In genomic region chr19:21767065-21767800, GRCh38 we compare ENCODE assay signal across 8 cellular contexts. TPM values are rescaled to one million over a fixed set of nuclear protein-coding genes. Genes with fewer than 3 reads are reported as not detected.
DNase-seq lines count a peak whose midpoint lies in the region; ATAC-seq and TF ChIP-seq lines count a peak whose summit lies in the region.

Gene ZNF100 (minus strand): TSS chr19:21767579. CDS start chr19:21767429, 150 bp downstream.

- H4K20me1 ChIP-seq in osteoblast (ENCODE audit: insufficient read depth, low read length), result no peaks in the 10 kb centered on the region

- peak within 1 kb of the TSS; percentile 81 for H3K4me2 ChIP-seq in osteoblast (ENCODE audit: insufficient read depth, low read length)

- peaks cover 0 to 4% of the 10 kb centered on the region in 2 donors for H3K9me3 Mint-ChIP-seq in activated naive CD4-positive, alpha-beta T cell treated with anti-CD3 and anti-CD28 coated beads, Interleukin-2, amount 50 U/mL, for 72 hours

- H3K4me3 ChIP-seq in GM08714 (ENCODE audit: low read length) (peak within 1 kb of the TSS; percentile 67), osteoblast (ENCODE audit: insufficient read depth, low read length) (peak within 1 kb of the TSS; percentile 92), thoracic aorta (peak within 1 kb of the TSS; percentile 97)

- ATAC-seq in HG02588 (IDR thresholded peaks at IDR 0.05; ENCODE audit: unreplicated experiment) (peak; percentile 96), thoracic aorta (ENCODE audit: insufficient number of reproducible peaks, low FRiP score, low read depth) (peak; percentile 85)
- peak; percentile 94 to 97 for ATAC-seq in activated naive CD4-positive, alpha-beta T cell treated with anti-CD3 and anti-CD28 coated beads, Interleukin-2, amount 50 U/mL, for 72 hours

- H3K27ac ChIP-seq in osteoblast (ENCODE audit: low read depth, low read length), result peak within 1 kb of the TSS; percentile 92
- H3K27ac ChIP-seq in thoracic aorta, result peak within 1 kb of the TSS; percentile 69 to 85

- peaks cover 19 to 44% of the 10 kb centered on the region in 2 donors for H3K36me3 Mint-ChIP-seq in activated naive CD4-positive, alpha-beta T cell treated with anti-CD3 and anti-CD28 coated beads, Interleukin-2, amount 50 U/mL, for 72 hours

- H3K4me1 ChIP-seq in osteoblast (ENCODE audit: insufficient read depth, low read length) (no peaks in the 10 kb centered on the region), thoracic aorta (ENCODE audit: control insufficient read depth in 1 of 2, low read depth in 2 of 2) (no peaks in the 10 kb centered on the region)

- intact Hi-C loops in head of caudate nucleus (cut with DNase I), result no loop called here

- TF ChIP-seq CTCF in osteoblast (IDR thresholded peaks at IDR 0.05; ENCODE audit: extremely low read depth, low read depth, low read length), result no peak
- TF ChIP-seq CTCF in thoracic aorta (IDR thresholded peaks at IDR 0.05), result no peak

- H2AFZ ChIP-seq in osteoblast (ENCODE audit: low read length), result peak within 1 kb of the TSS; percentile 100

- peaks cover 2% of the 10 kb centered on the region for H3K79me2 ChIP-seq in osteoblast (ENCODE audit: insufficient read depth, low read length)

- DNase-seq in NCI-H1092 (lab: John Stamatoyannopoulos, UW) (peak; percentile 92), SKM-1 (lab: John Stamatoyannopoulos, UW; ENCODE audit: unreplicated experiment) (peak; percentile 90), head of caudate nucleus (peak; percentile 90 to 98 (median 94)), osteoblast (ENCODE audit: insufficient read length, low spot score, missing footprints) (peak; percentile 86), thoracic aorta (ENCODE audit: low spot score) (peak; percentile 77)
- DNase-seq in activated naive CD4-positive, alpha-beta T cell treated with anti-CD3 and anti-CD28 coated beads, Interleukin-2, amount 50 U/mL, for 72 hours (ENCODE audit: low spot score in 2 of 2), result peak; percentile 84 to 90

- H3K27me3 ChIP-seq in osteoblast (ENCODE audit: insufficient read depth, low read length) (no peaks in the 10 kb centered on the region), thoracic aorta (replicated peaks; ENCODE audit: insufficient read depth) (no peaks in the 10 kb centered on the region)

- no peaks in the 10 kb centered on the region for H3K9me3 ChIP-seq in osteoblast (ENCODE audit: low read depth, low read length)
- H3K9me3 ChIP-seq in thoracic aorta, result no peaks in the 10 kb centered on the region

- H3K36me3 ChIP-seq in osteoblast (ENCODE audit: insufficient read depth, low read length), result peaks cover 13% of the 10 kb centered on the region
- peaks cover 4% of the 10 kb centered on the region for H3K36me3 ChIP-seq in thoracic aorta

- H3K27ac Mint-ChIP-seq in activated naive CD4-positive, alpha-beta T cell treated with anti-CD3 and anti-CD28 coated beads, Interleukin-2, amount 50 U/mL, for 72 hours, result peak within 1 kb of the TSS; percentile 96 to 97

RNA-seq across cellular contexts. Expression of gene ZNF100, which starts in this region (rescaled TPM):
- total RNA-seq in activated naive CD4-positive, alpha-beta T cell treated with anti-CD3 and anti-CD28 coated beads, Interleukin-2, amount 50 U/mL, for 72 hours, result 10 to 100 TPM; 20.7 to 25.4 TPM
- 1.8 and 3.6 TPM in 2 replicates for total RNA-seq in osteoblast
- 1 to 10 TPM; 6.6 to 9.1 TPM for total RNA-seq in thoracic aorta

Comparison
In these comparisons a context has a peak if more than half of its experiments do, and no peak if none do; other contexts are left out.
1. Peak in every context shown above with its lines: DNase-seq, ATAC-seq, H3K4me3 ChIP-seq and H3K27ac ChIP-seq.